ENCODE assay signal across 1 cellular context in genomic region chr1:143720087-143721023, GRCh38.
A peak's percentile ranks its signal among the peaks of the same experiment; 100 is the strongest.
TF ChIP-seq lines count a peak whose summit lies in the region.

No MANE protein-coding gene starts in this region.

TF ChIP-seq in K562, 482 proteins besides CTCF, POLR2A, EP300 and RAD21 (continued from another document and continues in another):
- TF ChIP-seq PRDM10 (IDR thresholded peaks at IDR 0.05; ENCODE audit: partially characterized antibody): peak; percentile 23
- TF ChIP-seq GATAD2A (IDR thresholded peaks at IDR 0.05): no peak
- TF ChIP-seq EGR1 (conservative IDR thresholded peaks at IDR 0.05): peak; percentile 59
- TF ChIP-seq, protein P1, sequence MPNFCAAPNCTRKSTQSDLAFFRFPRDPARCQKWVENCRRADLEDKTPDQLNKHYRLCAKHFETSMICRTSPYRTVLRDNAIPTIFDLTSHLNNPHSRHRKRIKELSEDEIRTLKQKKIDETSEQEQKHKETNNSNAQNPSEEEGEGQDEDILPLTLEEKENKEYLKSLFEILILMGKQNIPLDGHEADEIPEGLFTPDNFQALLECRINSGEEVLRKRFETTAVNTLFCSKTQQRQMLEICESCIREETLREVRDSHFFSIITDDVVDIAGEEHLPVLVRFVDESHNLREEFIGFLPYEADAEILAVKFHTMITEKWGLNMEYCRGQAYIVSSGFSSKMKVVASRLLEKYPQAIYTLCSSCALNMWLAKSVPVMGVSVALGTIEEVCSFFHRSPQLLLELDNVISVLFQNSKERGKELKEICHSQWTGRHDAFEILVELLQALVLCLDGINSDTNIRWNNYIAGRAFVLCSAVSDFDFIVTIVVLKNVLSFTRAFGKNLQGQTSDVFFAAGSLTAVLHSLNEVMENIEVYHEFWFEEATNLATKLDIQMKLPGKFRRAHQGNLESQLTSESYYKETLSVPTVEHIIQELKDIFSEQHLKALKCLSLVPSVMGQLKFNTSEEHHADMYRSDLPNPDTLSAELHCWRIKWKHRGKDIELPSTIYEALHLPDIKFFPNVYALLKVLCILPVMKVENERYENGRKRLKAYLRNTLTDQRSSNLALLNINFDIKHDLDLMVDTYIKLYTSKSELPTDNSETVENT (CRISPR knock-in tag; IDR thresholded peaks at IDR 0.05): 0 out of 2 replicates have a peak, but pooled peaks have one; percentile 10
- TF ChIP-seq, protein P2, sequence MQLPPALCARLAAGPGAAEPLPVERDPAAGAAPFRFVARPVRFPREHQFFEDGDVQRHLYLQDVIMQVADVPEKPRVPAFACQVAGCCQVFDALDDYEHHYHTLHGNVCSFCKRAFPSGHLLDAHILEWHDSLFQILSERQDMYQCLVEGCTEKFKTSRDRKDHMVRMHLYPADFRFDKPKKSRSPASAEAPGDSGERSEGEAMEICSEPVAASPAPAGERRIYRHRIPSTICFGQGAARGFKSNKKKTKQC (CRISPR knock-in tag; IDR thresholded peaks at IDR 0.05): no peak
- no peak for TF ChIP-seq ZFPM2 (CRISPR knock-in tag; IDR thresholded peaks at IDR 0.05)
- no peak for TF ChIP-seq NR2C2 (CRISPR knock-in tag; IDR thresholded peaks at IDR 0.05)
- TF ChIP-seq NR2C2 (tag; IDR thresholded peaks at IDR 0.05): peak; percentile 34
- TF ChIP-seq NFATC3 (IDR thresholded peaks at IDR 0.05): no peak
- no peak for TF ChIP-seq ZNF184 (CRISPR knock-in tag; IDR thresholded peaks at IDR 0.05)
- TF ChIP-seq ZFP1 (CRISPR knock-in tag; IDR thresholded peaks at IDR 0.05): no peak
- 0 out of 2 replicates have a peak, but pooled peaks have one; percentile 10 for TF ChIP-seq ZNF584 (CRISPR knock-in tag; IDR thresholded peaks at IDR 0.05; ENCODE audit: low read depth)
- no peak for TF ChIP-seq TEAD2 (tag; IDR thresholded peaks at IDR 0.05)
- no peak for TF ChIP-seq ZNF197 (CRISPR knock-in tag; IDR thresholded peaks at IDR 0.05; ENCODE audit: low read depth)
- no peak for TF ChIP-seq ASH1L (IDR thresholded peaks at IDR 0.05; ENCODE audit: borderline replicate concordance, low read depth, partially characterized antibody)
- TF ChIP-seq EHMT2 (IDR thresholded peaks at IDR 0.05): no peak
- TF ChIP-seq FOS (IDR thresholded peaks at IDR 0.05; ENCODE audit: extremely low read depth, insufficient read length): no peak
- no peak; the same call in 1 of the 2 replicates for TF ChIP-seq CBFA2T2 (conservative IDR thresholded peaks at IDR 0.05)
- TF ChIP-seq, protein P3, sequence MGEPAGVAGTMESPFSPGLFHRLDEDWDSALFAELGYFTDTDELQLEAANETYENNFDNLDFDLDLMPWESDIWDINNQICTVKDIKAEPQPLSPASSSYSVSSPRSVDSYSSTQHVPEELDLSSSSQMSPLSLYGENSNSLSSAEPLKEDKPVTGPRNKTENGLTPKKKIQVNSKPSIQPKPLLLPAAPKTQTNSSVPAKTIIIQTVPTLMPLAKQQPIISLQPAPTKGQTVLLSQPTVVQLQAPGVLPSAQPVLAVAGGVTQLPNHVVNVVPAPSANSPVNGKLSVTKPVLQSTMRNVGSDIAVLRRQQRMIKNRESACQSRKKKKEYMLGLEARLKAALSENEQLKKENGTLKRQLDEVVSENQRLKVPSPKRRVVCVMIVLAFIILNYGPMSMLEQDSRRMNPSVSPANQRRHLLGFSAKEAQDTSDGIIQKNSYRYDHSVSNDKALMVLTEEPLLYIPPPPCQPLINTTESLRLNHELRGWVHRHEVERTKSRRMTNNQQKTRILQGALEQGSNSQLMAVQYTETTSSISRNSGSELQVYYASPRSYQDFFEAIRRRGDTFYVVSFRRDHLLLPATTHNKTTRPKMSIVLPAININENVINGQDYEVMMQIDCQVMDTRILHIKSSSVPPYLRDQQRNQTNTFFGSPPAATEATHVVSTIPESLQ (CRISPR knock-in tag; IDR thresholded peaks at IDR 0.05): no peak
- no peak for TF ChIP-seq XRCC3 (IDR thresholded peaks at IDR 0.05)
- no peak for TF ChIP-seq SMAD2 (IDR thresholded peaks at IDR 0.05; ENCODE audit: low read depth, low read length)
- no peak for TF ChIP-seq NR0B1 (IDR thresholded peaks at IDR 0.05; ENCODE audit: partially characterized antibody)
- TF ChIP-seq, protein P4, sequence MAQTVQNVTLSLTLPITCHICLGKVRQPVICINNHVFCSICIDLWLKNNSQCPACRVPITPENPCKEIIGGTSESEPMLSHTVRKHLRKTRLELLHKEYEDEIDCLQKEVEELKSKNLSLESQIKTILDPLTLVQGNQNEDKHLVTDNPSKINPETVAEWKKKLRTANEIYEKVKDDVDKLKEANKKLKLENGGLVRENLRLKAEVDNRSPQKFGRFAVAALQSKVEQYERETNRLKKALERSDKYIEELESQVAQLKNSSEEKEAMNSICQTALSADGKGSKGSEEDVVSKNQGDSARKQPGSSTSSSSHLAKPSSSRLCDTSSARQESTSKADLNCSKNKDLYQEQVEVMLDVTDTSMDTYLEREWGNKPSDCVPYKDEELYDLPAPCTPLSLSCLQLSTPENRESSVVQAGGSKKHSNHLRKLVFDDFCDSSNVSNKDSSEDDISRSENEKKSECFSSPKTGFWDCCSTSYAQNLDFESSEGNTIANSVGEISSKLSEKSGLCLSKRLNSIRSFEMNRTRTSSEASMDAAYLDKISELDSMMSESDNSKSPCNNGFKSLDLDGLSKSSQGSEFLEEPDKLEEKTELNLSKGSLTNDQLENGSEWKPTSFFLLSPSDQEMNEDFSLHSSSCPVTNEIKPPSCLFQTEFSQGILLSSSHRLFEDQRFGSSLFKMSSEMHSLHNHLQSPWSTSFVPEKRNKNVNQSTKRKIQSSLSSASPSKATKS (CRISPR knock-in tag; IDR thresholded peaks at IDR 0.05): no peak
- no peak for TF ChIP-seq ZNF3 (CRISPR knock-in tag; IDR thresholded peaks at IDR 0.05)
- TF ChIP-seq, protein P5, sequence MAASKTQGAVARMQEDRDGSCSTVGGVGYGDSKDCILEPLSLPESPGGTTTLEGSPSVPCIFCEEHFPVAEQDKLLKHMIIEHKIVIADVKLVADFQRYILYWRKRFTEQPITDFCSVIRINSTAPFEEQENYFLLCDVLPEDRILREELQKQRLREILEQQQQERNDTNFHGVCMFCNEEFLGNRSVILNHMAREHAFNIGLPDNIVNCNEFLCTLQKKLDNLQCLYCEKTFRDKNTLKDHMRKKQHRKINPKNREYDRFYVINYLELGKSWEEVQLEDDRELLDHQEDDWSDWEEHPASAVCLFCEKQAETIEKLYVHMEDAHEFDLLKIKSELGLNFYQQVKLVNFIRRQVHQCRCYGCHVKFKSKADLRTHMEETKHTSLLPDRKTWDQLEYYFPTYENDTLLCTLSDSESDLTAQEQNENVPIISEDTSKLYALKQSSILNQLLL (CRISPR knock-in tag; IDR thresholded peaks at IDR 0.05; ENCODE audit: borderline replicate concordance): no peak
- TF ChIP-seq CEBPG (CRISPR knock-in tag; IDR thresholded peaks at IDR 0.05): no peak
- peak in 1 of 2 experiments; percentile 54; a peak in 3 of 4 replicates for TF ChIP-seq CEBPG (tag; conservative IDR thresholded peaks at IDR 0.05 in 1 of 2, IDR thresholded peaks at IDR 0.05 in 1 of 2)
- no peak for TF ChIP-seq STAG1 (CRISPR knock-in tag; IDR thresholded peaks at IDR 0.05; ENCODE audit: borderline replicate concordance)
- TF ChIP-seq MEIS2 (IDR thresholded peaks at IDR 0.05; ENCODE audit: partially characterized antibody): peak; percentile 100
- TF ChIP-seq, protein P6, sequence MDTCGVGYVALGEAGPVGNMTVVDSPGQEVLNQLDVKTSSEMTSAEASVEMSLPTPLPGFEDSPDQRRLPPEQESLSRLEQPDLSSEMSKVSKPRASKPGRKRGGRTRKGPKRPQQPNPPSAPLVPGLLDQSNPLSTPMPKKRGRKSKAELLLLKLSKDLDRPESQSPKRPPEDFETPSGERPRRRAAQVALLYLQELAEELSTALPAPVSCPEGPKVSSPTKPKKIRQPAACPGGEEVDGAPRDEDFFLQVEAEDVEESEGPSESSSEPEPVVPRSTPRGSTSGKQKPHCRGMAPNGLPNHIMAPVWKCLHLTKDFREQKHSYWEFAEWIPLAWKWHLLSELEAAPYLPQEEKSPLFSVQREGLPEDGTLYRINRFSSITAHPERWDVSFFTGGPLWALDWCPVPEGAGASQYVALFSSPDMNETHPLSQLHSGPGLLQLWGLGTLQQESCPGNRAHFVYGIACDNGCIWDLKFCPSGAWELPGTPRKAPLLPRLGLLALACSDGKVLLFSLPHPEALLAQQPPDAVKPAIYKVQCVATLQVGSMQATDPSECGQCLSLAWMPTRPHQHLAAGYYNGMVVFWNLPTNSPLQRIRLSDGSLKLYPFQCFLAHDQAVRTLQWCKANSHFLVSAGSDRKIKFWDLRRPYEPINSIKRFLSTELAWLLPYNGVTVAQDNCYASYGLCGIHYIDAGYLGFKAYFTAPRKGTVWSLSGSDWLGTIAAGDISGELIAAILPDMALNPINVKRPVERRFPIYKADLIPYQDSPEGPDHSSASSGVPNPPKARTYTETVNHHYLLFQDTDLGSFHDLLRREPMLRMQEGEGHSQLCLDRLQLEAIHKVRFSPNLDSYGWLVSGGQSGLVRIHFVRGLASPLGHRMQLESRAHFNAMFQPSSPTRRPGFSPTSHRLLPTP (IDR thresholded peaks at IDR 0.05; ENCODE audit: borderline replicate concordance, extremely low read depth, insufficient read length): no peak
- TF ChIP-seq U2AF1 (optimal IDR thresholded peaks at IDR 0.05; ENCODE audit: low read depth, low read length): no peak
- no peak for TF ChIP-seq TSC22D4 (tag; IDR thresholded peaks at IDR 0.05)
- no peak for TF ChIP-seq CBFB (CRISPR knock-in tag; IDR thresholded peaks at IDR 0.05)
- no peak for TF ChIP-seq PCBP1 (IDR thresholded peaks at IDR 0.05; ENCODE audit: low read depth, low read length, poor library complexity, severe bottlenecking)
- TF ChIP-seq ZNF696 (CRISPR knock-in tag; conservative IDR thresholded peaks at IDR 0.05): peak; percentile 79; the same call in 1 of the 2 replicates
- TF ChIP-seq, protein P7, sequence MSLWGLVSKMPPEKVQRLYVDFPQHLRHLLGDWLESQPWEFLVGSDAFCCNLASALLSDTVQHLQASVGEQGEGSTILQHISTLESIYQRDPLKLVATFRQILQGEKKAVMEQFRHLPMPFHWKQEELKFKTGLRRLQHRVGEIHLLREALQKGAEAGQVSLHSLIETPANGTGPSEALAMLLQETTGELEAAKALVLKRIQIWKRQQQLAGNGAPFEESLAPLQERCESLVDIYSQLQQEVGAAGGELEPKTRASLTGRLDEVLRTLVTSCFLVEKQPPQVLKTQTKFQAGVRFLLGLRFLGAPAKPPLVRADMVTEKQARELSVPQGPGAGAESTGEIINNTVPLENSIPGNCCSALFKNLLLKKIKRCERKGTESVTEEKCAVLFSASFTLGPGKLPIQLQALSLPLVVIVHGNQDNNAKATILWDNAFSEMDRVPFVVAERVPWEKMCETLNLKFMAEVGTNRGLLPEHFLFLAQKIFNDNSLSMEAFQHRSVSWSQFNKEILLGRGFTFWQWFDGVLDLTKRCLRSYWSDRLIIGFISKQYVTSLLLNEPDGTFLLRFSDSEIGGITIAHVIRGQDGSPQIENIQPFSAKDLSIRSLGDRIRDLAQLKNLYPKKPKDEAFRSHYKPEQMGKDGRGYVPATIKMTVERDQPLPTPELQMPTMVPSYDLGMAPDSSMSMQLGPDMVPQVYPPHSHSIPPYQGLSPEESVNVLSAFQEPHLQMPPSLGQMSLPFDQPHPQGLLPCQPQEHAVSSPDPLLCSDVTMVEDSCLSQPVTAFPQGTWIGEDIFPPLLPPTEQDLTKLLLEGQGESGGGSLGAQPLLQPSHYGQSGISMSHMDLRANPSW (CRISPR knock-in tag; IDR thresholded peaks at IDR 0.05): no peak
- TF ChIP-seq GATAD2B (IDR thresholded peaks at IDR 0.05; ENCODE audit: borderline replicate concordance): no peak
- TF ChIP-seq RHOXF2B (CRISPR knock-in tag; conservative IDR thresholded peaks at IDR 0.05): no peak
- no peak for TF ChIP-seq MITF (IDR thresholded peaks at IDR 0.05)
- TF ChIP-seq NCOA2 (IDR thresholded peaks at IDR 0.05; ENCODE audit: partially characterized antibody in 2 of 2): no peak
